1 cellular context compared by ENCODE assay signal in the genomic region with DNA sequence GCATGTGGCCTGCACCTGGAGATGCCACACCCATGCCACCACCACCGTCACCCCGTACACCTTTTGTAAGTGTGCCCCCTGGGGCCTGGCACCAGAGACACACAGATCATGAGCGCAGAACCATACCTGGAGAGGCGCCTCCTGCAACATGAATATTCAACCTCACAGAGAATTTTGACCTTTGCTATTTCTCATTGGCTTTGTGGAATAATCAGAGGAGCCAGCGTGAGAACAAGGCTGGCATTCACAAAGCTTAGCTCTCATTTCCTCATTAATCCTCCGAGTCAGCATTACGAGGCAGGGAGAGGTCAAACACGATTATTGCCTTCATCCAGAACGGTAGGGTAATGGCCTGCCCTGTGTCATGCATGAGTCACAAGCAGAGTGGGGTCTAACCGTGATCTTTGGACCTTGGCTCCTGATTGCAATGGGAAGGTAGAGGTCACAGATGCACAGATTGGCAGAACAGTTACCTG.
TF ChIP-seq lines count a peak whose summit lies in the region.

No MANE protein-coding gene starts in this region.

TF ChIP-seq in WTC11, 78 proteins besides CTCF, POLR2A, EP300 and RAD21 (continued from another document):
- TF ChIP-seq, protein P1, sequence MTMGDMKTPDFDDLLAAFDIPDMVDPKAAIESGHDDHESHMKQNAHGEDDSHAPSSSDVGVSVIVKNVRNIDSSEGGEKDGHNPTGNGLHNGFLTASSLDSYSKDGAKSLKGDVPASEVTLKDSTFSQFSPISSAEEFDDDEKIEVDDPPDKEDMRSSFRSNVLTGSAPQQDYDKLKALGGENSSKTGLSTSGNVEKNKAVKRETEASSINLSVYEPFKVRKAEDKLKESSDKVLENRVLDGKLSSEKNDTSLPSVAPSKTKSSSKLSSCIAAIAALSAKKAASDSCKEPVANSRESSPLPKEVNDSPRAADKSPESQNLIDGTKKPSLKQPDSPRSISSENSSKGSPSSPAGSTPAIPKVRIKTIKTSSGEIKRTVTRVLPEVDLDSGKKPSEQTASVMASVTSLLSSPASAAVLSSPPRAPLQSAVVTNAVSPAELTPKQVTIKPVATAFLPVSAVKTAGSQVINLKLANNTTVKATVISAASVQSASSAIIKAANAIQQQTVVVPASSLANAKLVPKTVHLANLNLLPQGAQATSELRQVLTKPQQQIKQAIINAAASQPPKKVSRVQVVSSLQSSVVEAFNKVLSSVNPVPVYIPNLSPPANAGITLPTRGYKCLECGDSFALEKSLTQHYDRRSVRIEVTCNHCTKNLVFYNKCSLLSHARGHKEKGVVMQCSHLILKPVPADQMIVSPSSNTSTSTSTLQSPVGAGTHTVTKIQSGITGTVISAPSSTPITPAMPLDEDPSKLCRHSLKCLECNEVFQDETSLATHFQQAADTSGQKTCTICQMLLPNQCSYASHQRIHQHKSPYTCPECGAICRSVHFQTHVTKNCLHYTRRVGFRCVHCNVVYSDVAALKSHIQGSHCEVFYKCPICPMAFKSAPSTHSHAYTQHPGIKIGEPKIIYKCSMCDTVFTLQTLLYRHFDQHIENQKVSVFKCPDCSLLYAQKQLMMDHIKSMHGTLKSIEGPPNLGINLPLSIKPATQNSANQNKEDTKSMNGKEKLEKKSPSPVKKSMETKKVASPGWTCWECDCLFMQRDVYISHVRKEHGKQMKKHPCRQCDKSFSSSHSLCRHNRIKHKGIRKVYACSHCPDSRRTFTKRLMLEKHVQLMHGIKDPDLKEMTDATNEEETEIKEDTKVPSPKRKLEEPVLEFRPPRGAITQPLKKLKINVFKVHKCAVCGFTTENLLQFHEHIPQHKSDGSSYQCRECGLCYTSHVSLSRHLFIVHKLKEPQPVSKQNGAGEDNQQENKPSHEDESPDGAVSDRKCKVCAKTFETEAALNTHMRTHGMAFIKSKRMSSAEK (CRISPR knock-in tag; IDR thresholded peaks at IDR 0.05; ENCODE audit: borderline replicate concordance), result no peak
- TF ChIP-seq, protein P2, sequence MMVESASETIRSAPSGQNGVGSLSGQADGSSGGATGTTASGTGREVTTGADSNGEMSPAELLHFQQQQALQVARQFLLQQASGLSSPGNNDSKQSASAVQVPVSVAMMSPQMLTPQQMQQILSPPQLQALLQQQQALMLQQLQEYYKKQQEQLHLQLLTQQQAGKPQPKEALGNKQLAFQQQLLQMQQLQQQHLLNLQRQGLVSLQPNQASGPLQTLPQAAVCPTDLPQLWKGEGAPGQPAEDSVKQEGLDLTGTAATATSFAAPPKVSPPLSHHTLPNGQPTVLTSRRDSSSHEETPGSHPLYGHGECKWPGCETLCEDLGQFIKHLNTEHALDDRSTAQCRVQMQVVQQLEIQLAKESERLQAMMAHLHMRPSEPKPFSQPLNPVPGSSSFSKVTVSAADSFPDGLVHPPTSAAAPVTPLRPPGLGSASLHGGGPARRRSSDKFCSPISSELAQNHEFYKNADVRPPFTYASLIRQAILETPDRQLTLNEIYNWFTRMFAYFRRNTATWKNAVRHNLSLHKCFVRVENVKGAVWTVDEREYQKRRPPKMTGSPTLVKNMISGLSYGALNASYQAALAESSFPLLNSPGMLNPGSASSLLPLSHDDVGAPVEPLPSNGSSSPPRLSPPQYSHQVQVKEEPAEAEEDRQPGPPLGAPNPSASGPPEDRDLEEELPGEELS (CRISPR knock-in tag; IDR thresholded peaks at IDR 0.05), result no peak
